In genomic region chr9:18149457-18150011, GRCh38 we compare ENCODE assay signal across 31 cellular contexts.
DNase-seq lines count a peak whose midpoint lies in the region; ATAC-seq, FAIRE-seq and TF ChIP-seq lines count a peak whose summit lies in the region.
"Had no signal": no experiment of that assay in that cellular context is flagged by ENCODE, and none has a peak within 500 bp of the region (broad histone marks: within the 10 kb centered on the region; RNA-seq: fewer than 3 reads in every experiment).

No MANE protein-coding gene starts in this region.

- no peak for FAIRE-seq in small intestine (lab: Jason Lieb, UNC)
- FAIRE-seq: bronchial epithelial cell, frontal cortex, GM12892, GM19239, islet of Langerhans had no signal

- dilution Hi-C loops in mammary epithelial cell (cut with HindIII; ENCODE audit: low sequenced_read_pairs), result no loop called here

- no peak overlapping the region for H3K27ac Mint-ChIP-seq in MCF 10A (ENCODE audit: low read depth, unreplicated experiment)
- H3K27ac Mint-ChIP-seq: activated naive CD8-positive, alpha-beta T cell treated with anti-CD3 and anti-CD28 coated beads, Interleukin-2, amount 50 U/mL, for 24 hours; dendritic cell treated with granulocyte-macrophage colony-stimulating factor and Interleukin-4, amounts not matched to agents 40 ng/mL and 50 ng/mL, for 4 days had no signal

- intact Hi-C loops in MCF 10A (cut with micrococcal nuclease), result no loop called here
- intact Hi-C loops in mammary epithelial cell (cut with micrococcal nuclease), result no loop called here

- 0% methylated on average over 1 of the region's 1 CpG for WGBS in mammary epithelial cell (ENCODE audit: low coverage, missing lambda C conversion rate)
- 60 to 79% (median 76%) methylated on average over 1 of the region's 1 CpG for WGBS in small intestine, 3 donors

- H3K4me3 ChIP-seq in mammary epithelial cell (replicated peaks in 1 of 3; ENCODE audit: insufficient read depth in 1 of 3, low read depth in 2 of 3, low read length in 3 of 3) (no peak overlapping the region), choroid plexus epithelial cell (ENCODE audit: low read depth, low read length) (no peak overlapping the region), small intestine (ENCODE audit: low read depth in 1 of 2, low read length in 2 of 2) (no peak overlapping the region)
- H3K4me3 ChIP-seq: right atrium auricular region had no signal

- H3K27me3 ChIP-seq in mammary epithelial cell (ENCODE audit: insufficient read depth, low read length) (peaks cover 2% of the 10 kb centered on the region), small intestine (ENCODE audit: control insufficient read depth in 2 of 2, insufficient read depth in 2 of 2, low read length in 2 of 2) (no peaks in the 10 kb centered on the region)
- H3K27me3 ChIP-seq: right atrium auricular region had no signal

- H3K9ac ChIP-seq in mammary epithelial cell (ENCODE audit: insufficient read depth, low read length), result no peak overlapping the region

- no peak for ATAC-seq in HG02973 (IDR thresholded peaks at IDR 0.05; ENCODE audit: unreplicated experiment)
- ATAC-seq: activated naive CD8-positive, alpha-beta T cell treated with anti-CD3 and anti-CD28 coated beads, Interleukin-2, amount 50 U/mL, for 24 hours had no signal

- H3K27me3 Mint-ChIP-seq in MCF 10A (ENCODE audit: insufficient read depth, unreplicated experiment), result peaks cover 53% of the 10 kb centered on the region
- H3K27me3 Mint-ChIP-seq: activated naive CD8-positive, alpha-beta T cell treated with anti-CD3 and anti-CD28 coated beads, Interleukin-2, amount 50 U/mL, for 24 hours; dendritic cell treated with granulocyte-macrophage colony-stimulating factor and Interleukin-4, amounts not matched to agents 40 ng/mL and 50 ng/mL, for 4 days had no signal

- CTCF ChIA-PET in MCF 10A (lab: Yijun Ruan, JAX) (interaction anchor here (0.9 to 1.3 kb wide), 2 partner anchors 39 to 340 kb away, joined by 3 to 4 read pairs; no protein-coding TSS in a partner anchor), mammary epithelial cell (lab: Charles Lee; ENCODE audit: low non-redundant PET) (no interaction called here), RWPE1 (lab: Yijun Ruan, JAX) (no interaction called here)

- no peaks in the 10 kb centered on the region for H3K79me2 ChIP-seq in mammary epithelial cell (ENCODE audit: insufficient read depth, low read length)

- no peak overlapping the region for H3K27ac ChIP-seq in mammary epithelial cell (ENCODE audit: insufficient read depth, low read depth, low read length)
- no peak overlapping the region for H3K27ac ChIP-seq in small intestine (ENCODE audit: low read depth in 1 of 2, low read length in 1 of 2)
- no peak overlapping the region for H3K27ac ChIP-seq in RWPE1
- H3K27ac ChIP-seq: right atrium auricular region had no signal

- no peak overlapping the region for H3K4me3 Mint-ChIP-seq in MCF 10A (ENCODE audit: unreplicated experiment)
- H3K4me3 Mint-ChIP-seq: activated naive CD8-positive, alpha-beta T cell treated with anti-CD3 and anti-CD28 coated beads, Interleukin-2, amount 50 U/mL, for 24 hours; dendritic cell treated with granulocyte-macrophage colony-stimulating factor and Interleukin-4, amounts not matched to agents 40 ng/mL and 50 ng/mL, for 4 days had no signal

- peak; percentile 11 for DNase-seq in MCF 10A (ENCODE audit: unreplicated experiment)
- DNase-seq in mammary epithelial cell, result no peak
- DNase-seq in choroid plexus epithelial cell (ENCODE audit: low read depth), result peak; percentile 33
- peak; percentile 12 for DNase-seq in iris pigment epithelial cell (ENCODE audit: low read depth)
- DNase-seq in small intestine, result peak; percentile 38
- no peak for DNase-seq in activated naive CD4-positive, alpha-beta T cell treated with Interleukin-2 at 50 U/mL for 16 hours
- DNase-seq in RWPE1 (ENCODE audit: low spot score), result no peak
- DNase-seq: activated CD4-positive, alpha-beta T cell treated with anti-CD3 and anti-CD28 coated beads, Interleukin-2, amount 50 U/mL, for 48 hours; activated CD4-positive, CD25-positive, alpha-beta regulatory T cell; activated CD8-positive, alpha-beta memory T cell treated with anti-CD3 and anti-CD28 coated beads, Interleukin-2, amount 50 U/mL, for 48 hours; activated effector memory CD4-positive, alpha-beta T cell treated with Interleukin-2 at 50 U/mL for 16 hours; activated naive CD8-positive, alpha-beta T cell treated with anti-CD3 and anti-CD28 coated beads, Interleukin-2, amount 50 U/mL, for 24 hours; COR-L47; DMS79 treated with DMSO at 0.1 percent for 48 hours; hippocampal formation; mesenchymal stem cell; NCI-H1417; NCI-H2081 treated with DMSO at 0.1 percent for 48 hours; NCI-H510A treated with DMSO at 0.1 percent for 48 hours; nucleus accumbens; stimulated activated CD8-positive, alpha-beta memory T cell treated with anti-CD3 and anti-CD28 coated beads, Interleukin-4, amount 100 ng/mL, for 48 hours; T-helper 9 cell; trophoblast cell had no signal

- in situ Hi-C loops in mammary epithelial cell (cut with MboI; ENCODE audit: low sequenced_read_pairs in 2 of 2), result no loop called here

- H3K4me2 ChIP-seq in mammary epithelial cell (ENCODE audit: insufficient read depth, low read depth, low read length), result no peak overlapping the region

- H2AFZ ChIP-seq in mammary epithelial cell (ENCODE audit: low read depth, low read length), result no peak overlapping the region

- H3K9me3 ChIP-seq in mammary epithelial cell (replicated peaks; ENCODE audit: insufficient read depth, low read length) (no peaks in the 10 kb centered on the region), small intestine (ENCODE audit: control insufficient read depth, low read depth) (no peaks in the 10 kb centered on the region)
- H3K9me3 ChIP-seq: right atrium auricular region had no signal

- H3K4me1 ChIP-seq in mammary epithelial cell (ENCODE audit: insufficient read depth, low read length) (no peaks in the 10 kb centered on the region), small intestine (ENCODE audit: control insufficient read depth in 2 of 2, insufficient read depth in 1 of 2, low read depth in 1 of 2, low read length in 1 of 2) (no peaks in the 10 kb centered on the region)
- H3K4me1 ChIP-seq: right atrium auricular region had no signal

- H3K9me3 Mint-ChIP-seq in MCF 10A (ENCODE audit: unreplicated experiment), result no peaks in the 10 kb centered on the region
- H3K9me3 Mint-ChIP-seq: activated naive CD8-positive, alpha-beta T cell treated with anti-CD3 and anti-CD28 coated beads, Interleukin-2, amount 50 U/mL, for 24 hours; dendritic cell treated with granulocyte-macrophage colony-stimulating factor and Interleukin-4, amounts not matched to agents 40 ng/mL and 50 ng/mL, for 4 days had no signal

- TF ChIP-seq CTCF in MCF 10A (IDR thresholded peaks at IDR 0.05; ENCODE audit: unreplicated experiment), result no peak
- peak in 1 of 2 donors; percentile 23 for TF ChIP-seq CTCF in mammary epithelial cell (conservative IDR thresholded peaks at IDR 0.05 in 1 of 2, IDR thresholded peaks at IDR 0.05 in 1 of 2; ENCODE audit: extremely low read depth in 1 of 2, insufficient read depth in 1 of 2, low read depth in 1 of 2, low read length in 2 of 2)
- TF ChIP-seq CTCF in choroid plexus epithelial cell (conservative IDR thresholded peaks at IDR 0.05; ENCODE audit: low read depth, low read length), result peak; percentile 27
- TF ChIP-seq CTCF in RWPE1 (conservative IDR thresholded peaks at IDR 0.05; ENCODE audit: low read depth), result no peak

- POLR2A ChIA-PET in MCF 10A (lab: Yijun Ruan, JAX) (no interaction called here), RWPE1 (lab: Yijun Ruan, JAX; ENCODE audit: low non-redundant PET) (no interaction called here)

- H3K36me3 ChIP-seq in mammary epithelial cell (ENCODE audit: insufficient read depth, low read length), result no peaks in the 10 kb centered on the region
- no peaks in the 10 kb centered on the region for H3K36me3 ChIP-seq in small intestine (ENCODE audit: control insufficient read depth in 2 of 2, insufficient read depth in 2 of 2, low read length in 2 of 2)
- H3K36me3 ChIP-seq: right atrium auricular region had no signal

- no peaks in the 10 kb centered on the region for H4K20me1 ChIP-seq in mammary epithelial cell (ENCODE audit: insufficient read depth, low read length)

- BruUV-seq in MCF 10A (replicated peaks; lab: Mats Ljungman, UMichigan) (no TSS peak), mammary epithelial cell (replicated peaks; lab: Mats Ljungman, UMichigan) (no TSS peak)

- H3K4me1 Mint-ChIP-seq in MCF 10A (ENCODE audit: insufficient read depth, unreplicated experiment), result no peaks in the 10 kb centered on the region
- H3K4me1 Mint-ChIP-seq: activated naive CD8-positive, alpha-beta T cell treated with anti-CD3 and anti-CD28 coated beads, Interleukin-2, amount 50 U/mL, for 24 hours had no signal

- H3K36me3 Mint-ChIP-seq in MCF 10A (ENCODE audit: insufficient read depth, unreplicated experiment), result no peaks in the 10 kb centered on the region

Comparison
In these comparisons a context has a peak if more than half of its experiments do, and no peak if none do; other contexts are left out.
1. DNase-seq: peak in MCF 10A (single experiment), choroid plexus epithelial cell (single experiment), iris pigment epithelial cell (single experiment) and small intestine (single experiment); none in mammary epithelial cell (single experiment), activated naive CD4-positive, alpha-beta T cell treated with Interleukin-2 at 50 U/mL for 16 hours (single experiment) and RWPE1 (single experiment).